In genomic region chr6:129672345-129672691, GRCh38 we compare ENCODE assay signal across 8 cellular contexts. TPM values are rescaled to one million over a fixed set of nuclear protein-coding genes. Genes with fewer than 3 reads are reported as not detected.
DNase-seq lines count a peak whose midpoint lies in the region; ATAC-seq, FAIRE-seq and TF ChIP-seq lines count a peak whose summit lies in the region.

No MANE protein-coding gene starts in this region.

- H3K27me3 ChIP-seq in breast epithelium, result no peaks in the 10 kb centered on the region
- no peaks in the 10 kb centered on the region for H3K27me3 ChIP-seq in pancreas

- H3K4me3 ChIP-seq in breast epithelium, result no peak overlapping the region
- H3K4me3 ChIP-seq in pancreas, result no peak overlapping the region

- DNase-seq in breast epithelium (ENCODE audit: low spot score in 2 of 2), result no peak
- DNase-seq in pancreas, result no peak
- no peak for DNase-seq in NAMALWA (ENCODE audit: low spot score)
- DNase-seq in islet precursor cell, result no peak
- no peak for DNase-seq in WTC11 (ENCODE audit: low spot score)
- DNase-seq in C1 segment of cervical spinal cord (lab: John Stamatoyannopoulos, UW), result no peak

- H3K4me1 ChIP-seq in breast epithelium (no peaks in the 10 kb centered on the region), pancreas (peaks cover 19 to 47% (median 36%) of the 10 kb centered on the region in 3 donors)

- no peaks in the 10 kb centered on the region for H3K27me3 Mint-ChIP-seq in WTC11 (ENCODE audit: low read depth)

- intact Hi-C loops in breast epithelium (cut with DNase I; ENCODE audit: low total_unique reads), result no loop called here
- intact Hi-C loops in pancreas (cut with DNase I), result no loop called here

- CTCF ChIA-PET in WTC11 (lab: Charles Lee), result interaction anchor here (0.9 to 2.4 kb wide), 5 partner anchors 14 to 103 kb away, joined by 4 to 6 read pairs (median 4); no protein-coding TSS in a partner anchor

- H3K4me1 Mint-ChIP-seq in WTC11, result peaks cover 35% of the 10 kb centered on the region

- H3K36me3 ChIP-seq in breast epithelium, result no peaks in the 10 kb centered on the region
- no peaks in the 10 kb centered on the region for H3K36me3 ChIP-seq in pancreas

- no peak for TF ChIP-seq CTCF in breast epithelium (IDR thresholded peaks at IDR 0.05)
- TF ChIP-seq CTCF in pancreas (IDR thresholded peaks at IDR 0.05), result no peak
- TF ChIP-seq CTCF in WTC11 (IDR thresholded peaks at IDR 0.05), result no peak

- no peak for FAIRE-seq in pancreas (lab: Jason Lieb, UNC)

- H3K36me3 Mint-ChIP-seq in WTC11, result no peaks in the 10 kb centered on the region

- H3K27ac ChIP-seq in breast epithelium (peak overlapping the region; percentile 28 to 51), pancreas (peak overlapping the region in 3 of 4 donors; percentile 1 to 75 (median 68))

- TF ChIP-seq POLR2A in breast epithelium (IDR thresholded peaks at IDR 0.05), result no peak

- POLR2A ChIA-PET in WTC11 (lab: Charles Lee), result no interaction called here

- H3K9me3 ChIP-seq in breast epithelium (no peaks in the 10 kb centered on the region), pancreas (no peaks in the 10 kb centered on the region)

- H3K27ac Mint-ChIP-seq in WTC11, result no peak overlapping the region

- no peaks in the 10 kb centered on the region for H3K9me3 Mint-ChIP-seq in WTC11

- no peak overlapping the region for H3K4me3 Mint-ChIP-seq in WTC11

- 63 to 71% methylated on average over 2 of the region's 2 CpGs for WGBS in pancreas, 2 donors

- peak; percentile 1 for ATAC-seq in GM19397 (IDR thresholded peaks at IDR 0.05; ENCODE audit: unreplicated experiment)
- ATAC-seq in HG03175 (IDR thresholded peaks at IDR 0.05; ENCODE audit: unreplicated experiment), result peak; percentile 30
- peak in 2 of 4 donors; percentile 21 to 43 for ATAC-seq in pancreas
- ATAC-seq in WTC11, result no peak

TF ChIP-seq in WTC11, 78 proteins besides CTCF, POLR2A, EP300 and RAD21:
- TF ChIP-seq, protein P1, sequence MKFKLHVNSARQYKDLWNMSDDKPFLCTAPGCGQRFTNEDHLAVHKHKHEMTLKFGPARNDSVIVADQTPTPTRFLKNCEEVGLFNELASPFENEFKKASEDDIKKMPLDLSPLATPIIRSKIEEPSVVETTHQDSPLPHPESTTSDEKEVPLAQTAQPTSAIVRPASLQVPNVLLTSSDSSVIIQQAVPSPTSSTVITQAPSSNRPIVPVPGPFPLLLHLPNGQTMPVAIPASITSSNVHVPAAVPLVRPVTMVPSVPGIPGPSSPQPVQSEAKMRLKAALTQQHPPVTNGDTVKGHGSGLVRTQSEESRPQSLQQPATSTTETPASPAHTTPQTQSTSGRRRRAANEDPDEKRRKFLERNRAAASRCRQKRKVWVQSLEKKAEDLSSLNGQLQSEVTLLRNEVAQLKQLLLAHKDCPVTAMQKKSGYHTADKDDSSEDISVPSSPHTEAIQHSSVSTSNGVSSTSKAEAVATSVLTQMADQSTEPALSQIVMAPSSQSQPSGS (CRISPR knock-in tag; IDR thresholded peaks at IDR 0.05; ENCODE audit: borderline replicate concordance, low read depth), result no peak
- TF ChIP-seq, protein P2, sequence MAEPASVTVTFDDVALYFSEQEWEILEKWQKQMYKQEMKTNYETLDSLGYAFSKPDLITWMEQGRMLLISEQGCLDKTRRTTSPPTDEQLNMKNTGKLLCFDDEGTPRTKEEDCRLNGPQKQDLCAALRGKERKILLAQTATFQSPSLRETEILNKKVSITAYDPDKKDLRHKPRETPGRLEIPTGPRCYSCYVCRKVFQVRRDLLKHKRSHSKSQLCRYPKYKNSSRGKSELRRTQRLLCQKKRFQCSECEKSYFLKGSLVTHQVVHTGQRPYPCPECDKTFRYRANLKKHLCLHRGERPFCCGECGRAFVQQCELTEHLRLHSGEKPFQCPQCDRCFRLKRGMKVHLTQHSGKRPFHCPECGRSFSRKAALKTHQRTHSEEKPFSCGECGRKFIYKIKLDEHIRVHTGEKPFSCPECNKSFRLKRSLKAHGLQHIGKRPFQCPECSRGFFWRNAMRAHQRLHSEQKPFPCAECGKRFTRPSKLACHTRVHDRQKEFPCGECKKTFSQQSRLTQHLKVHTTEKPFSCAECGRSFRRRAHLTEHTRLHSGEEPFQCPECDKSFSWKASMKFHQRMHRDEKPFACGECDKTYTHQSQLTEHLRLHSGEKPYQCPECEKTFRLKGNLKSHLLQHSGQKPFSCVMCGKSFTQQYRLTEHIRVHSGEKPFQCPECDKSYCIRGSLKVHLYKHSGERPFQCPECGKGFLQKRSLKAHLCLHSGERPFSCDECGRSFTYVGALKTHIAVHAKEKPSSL (CRISPR knock-in tag; conservative IDR thresholded peaks at IDR 0.05), result no peak
- TF ChIP-seq ATF1 (CRISPR knock-in tag; IDR thresholded peaks at IDR 0.05) (no peak), RELA (CRISPR knock-in tag; IDR thresholded peaks at IDR 0.05; ENCODE audit: borderline replicate concordance) (no peak), ZNF281 (CRISPR knock-in tag; IDR thresholded peaks at IDR 0.05) (no peak), SP1 (CRISPR knock-in tag; conservative IDR thresholded peaks at IDR 0.05) (no peak), TEAD4 (CRISPR knock-in tag; IDR thresholded peaks at IDR 0.05) (no peak), ETV6 (CRISPR knock-in tag; IDR thresholded peaks at IDR 0.05) (no peak), KAT7 (CRISPR knock-in tag; IDR thresholded peaks at IDR 0.05; ENCODE audit: borderline replicate concordance) (no peak), FOXJ3 (CRISPR knock-in tag; IDR thresholded peaks at IDR 0.05; ENCODE audit: borderline replicate concordance) (no peak)
- TF ChIP-seq, protein P3, sequence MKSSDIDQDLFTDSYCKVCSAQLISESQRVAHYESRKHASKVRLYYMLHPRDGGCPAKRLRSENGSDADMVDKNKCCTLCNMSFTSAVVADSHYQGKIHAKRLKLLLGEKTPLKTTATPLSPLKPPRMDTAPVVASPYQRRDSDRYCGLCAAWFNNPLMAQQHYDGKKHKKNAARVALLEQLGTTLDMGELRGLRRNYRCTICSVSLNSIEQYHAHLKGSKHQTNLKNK (CRISPR knock-in tag; IDR thresholded peaks at IDR 0.05), result no peak
- TF ChIP-seq, protein P4, sequence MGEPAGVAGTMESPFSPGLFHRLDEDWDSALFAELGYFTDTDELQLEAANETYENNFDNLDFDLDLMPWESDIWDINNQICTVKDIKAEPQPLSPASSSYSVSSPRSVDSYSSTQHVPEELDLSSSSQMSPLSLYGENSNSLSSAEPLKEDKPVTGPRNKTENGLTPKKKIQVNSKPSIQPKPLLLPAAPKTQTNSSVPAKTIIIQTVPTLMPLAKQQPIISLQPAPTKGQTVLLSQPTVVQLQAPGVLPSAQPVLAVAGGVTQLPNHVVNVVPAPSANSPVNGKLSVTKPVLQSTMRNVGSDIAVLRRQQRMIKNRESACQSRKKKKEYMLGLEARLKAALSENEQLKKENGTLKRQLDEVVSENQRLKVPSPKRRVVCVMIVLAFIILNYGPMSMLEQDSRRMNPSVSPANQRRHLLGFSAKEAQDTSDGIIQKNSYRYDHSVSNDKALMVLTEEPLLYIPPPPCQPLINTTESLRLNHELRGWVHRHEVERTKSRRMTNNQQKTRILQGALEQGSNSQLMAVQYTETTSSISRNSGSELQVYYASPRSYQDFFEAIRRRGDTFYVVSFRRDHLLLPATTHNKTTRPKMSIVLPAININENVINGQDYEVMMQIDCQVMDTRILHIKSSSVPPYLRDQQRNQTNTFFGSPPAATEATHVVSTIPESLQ (CRISPR knock-in tag; IDR thresholded peaks at IDR 0.05), result no peak

RNA-seq across cellular contexts. Expression of gene ARHGAP18, which starts 37.7 kb away (rescaled TPM):
- total RNA-seq in breast epithelium (10 to 100 TPM; 14.7 to 28.7 (median 24.8) TPM), pancreas (10 to 100 TPM; 22.9 to 41.0 (median 29.6) TPM), WTC11 (2021) (3.7 to 4.6 TPM (median 4.4 TPM) in 3 replicates)
- 10 to 100 TPM in 1 of 2 donors, 1 to 10 TPM in 1; 8.2 to 11.6 TPM for polyA plus RNA-seq in pancreas
